1 cellular context compared by ENCODE assay signal in genomic region chr1:155176544-155177071, GRCh38.
TF ChIP-seq lines count a peak whose summit lies in the region.

No MANE protein-coding gene starts in this region.

TF ChIP-seq in GM12878, 131 proteins besides CTCF, POLR2A, EP300 and RAD21 (continued from another document):
- TF ChIP-seq ZBTB40 (IDR thresholded peaks at IDR 0.05; ENCODE audit: borderline replicate concordance): no peak
- no peak for TF ChIP-seq ZZZ3 (IDR thresholded peaks at IDR 0.05; ENCODE audit: control insufficient read depth, insufficient read length, low read depth)
